In the genomic region with DNA sequence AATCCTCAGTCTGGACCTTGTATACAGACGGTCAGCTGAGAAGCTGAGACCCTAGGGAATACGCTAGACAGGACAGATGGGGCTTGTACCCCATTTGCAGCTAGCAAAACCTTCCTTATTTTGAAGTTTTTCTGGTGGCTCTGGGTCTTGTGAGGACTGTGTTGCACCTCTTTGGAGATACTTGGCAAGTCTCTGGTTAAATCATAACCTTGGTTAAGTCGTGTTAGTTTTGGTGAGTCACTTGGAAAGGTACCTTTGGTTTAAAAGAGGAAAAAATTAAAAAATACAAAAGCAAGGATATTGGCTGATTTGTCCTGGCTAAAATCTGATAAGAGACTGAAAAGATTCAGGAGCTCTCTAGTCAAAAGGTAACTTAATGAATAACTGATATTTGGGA, we compare ENCODE assay signal across 27 cellular contexts.
"Had no signal": no experiment of that assay in that cellular context is flagged by ENCODE, and none has a peak within 500 bp of the region (broad histone marks: within the 10 kb centered on the region; RNA-seq: fewer than 3 reads in every experiment).

No MANE protein-coding gene starts in this region.

- H3K4me3 ChIP-seq: breast epithelium, heart left ventricle, left ventricle myocardium inferior, lung, ovary, psoas muscle, stomach, thyroid gland, upper lobe of right lung had no signal

- H3K27me3 ChIP-seq: breast epithelium, ovary, stomach, thyroid gland, upper lobe of right lung had no signal

- H3K9me3 ChIP-seq: breast epithelium, heart left ventricle, left ventricle myocardium inferior, ovary, psoas muscle, stomach, thyroid gland, upper lobe of right lung had no signal

- H3K4me3 Mint-ChIP-seq: activated CD8-positive, alpha-beta T cell treated with anti-CD3 and anti-CD28 coated beads for 36 hours; activated T-cell treated with anti-CD3 and anti-CD28 coated beads, Interleukin-2, amount 50 U/mL, for 4 hours; activated T-helper 17 cell treated with anti-CD3 and anti-CD28 coated beads, Interleukin-2, amount 50 U/mL, for 72 hours; naive B cell; nephron progenitor cell; stimulated activated naive B cell treated with anti-CD40 and anti-IgM and Interleukin-4, amounts not matched to agents 10 μg/mL and 1 μg/mL and 100 μg/mL, for 72 hours; T-helper 17 cell had no signal

- H3K27ac Mint-ChIP-seq: activated CD8-positive, alpha-beta T cell treated with anti-CD3 and anti-CD28 coated beads for 36 hours; activated T-helper 17 cell treated with anti-CD3 and anti-CD28 coated beads, Interleukin-2, amount 50 U/mL, for 72 hours; nephron progenitor cell; stimulated activated naive B cell treated with anti-CD40 and anti-IgM and Interleukin-4, amounts not matched to agents 10 μg/mL and 1 μg/mL and 100 μg/mL, for 72 hours; T-helper 17 cell had no signal

- H3K36me3 Mint-ChIP-seq: naive B cell; stimulated activated naive B cell treated with anti-CD40 and anti-IgM and Interleukin-4, amounts not matched to agents 10 μg/mL and 1 μg/mL and 100 μg/mL, for 72 hours had no signal

- H3K27ac ChIP-seq: breast epithelium, heart left ventricle, left ventricle myocardium inferior, ovary, psoas muscle, stomach, thyroid gland, upper lobe of right lung had no signal

- H3K4me1 ChIP-seq: breast epithelium, heart left ventricle, left ventricle myocardium inferior, psoas muscle, stomach, upper lobe of right lung had no signal

- H3K9me3 Mint-ChIP-seq: activated CD8-positive, alpha-beta T cell treated with anti-CD3 and anti-CD28 coated beads for 36 hours; activated T-cell treated with anti-CD3 and anti-CD28 coated beads, Interleukin-2, amount 50 U/mL, for 4 hours; activated T-helper 17 cell treated with anti-CD3 and anti-CD28 coated beads, Interleukin-2, amount 50 U/mL, for 72 hours; naive B cell; nephron progenitor cell; stimulated activated naive B cell treated with anti-CD40 and anti-IgM and Interleukin-4, amounts not matched to agents 10 μg/mL and 1 μg/mL and 100 μg/mL, for 72 hours had no signal

- ATAC-seq: activated CD8-positive, alpha-beta T cell treated with anti-CD3 and anti-CD28 coated beads for 36 hours; activated T-cell treated with anti-CD3 and anti-CD28 coated beads, Interleukin-2, amount 50 U/mL, for 4 hours; activated T-helper 17 cell treated with anti-CD3 and anti-CD28 coated beads, Interleukin-2, amount 50 U/mL, for 72 hours; esophagus mucosa; heart left ventricle; psoas muscle; right cardiac atrium; stimulated activated naive B cell treated with anti-CD40 and anti-IgM and Interleukin-4, amounts not matched to agents 10 μg/mL and 1 μg/mL and 100 μg/mL, for 72 hours; T-helper 17 cell; upper lobe of right lung had no signal

- H3K36me3 ChIP-seq: breast epithelium, heart left ventricle, left ventricle myocardium inferior, ovary, stomach, thyroid gland, upper lobe of right lung had no signal

- DNase-seq: activated CD4-positive, alpha-beta T cell treated with anti-CD3 and anti-CD28 coated beads, Interleukin-2, amount 50 U/mL, for 1 hour; activated CD8-positive, alpha-beta T cell treated with anti-CD3 and anti-CD28 coated beads for 36 hours; activated gamma-delta T cell treated with Interleukin-2 at 50 U/mL for 16 hours; activated naive CD4-positive, alpha-beta T cell treated with anti-CD3 and anti-CD28 coated beads, Interleukin-2, amount 50 U/mL, for 16 hours; activated T-cell treated with anti-CD3 and anti-CD28 coated beads, Interleukin-2, amount 50 U/mL, for 4 hours; central memory CD4-positive, alpha-beta T cell; foreskin fibroblast; heart left ventricle; hypothalamus; left ventricle myocardium inferior; naive B cell; nephron progenitor cell; ovary; psoas muscle; right cardiac atrium; stimulated activated CD4-positive, alpha-beta T cell treated with anti-CD3 and anti-CD28 coated beads, Interleukin-15, amount 100 ng/mL, for 24 hours; stimulated activated CD4-positive, alpha-beta T cell treated with anti-CD3 and anti-CD28 coated beads, Interleukin-2, amount 100 ng/mL, for 24 hours; stimulated activated naive B cell treated with anti-CD40 and anti-IgM and Interleukin-4, amounts not matched to agents 10 μg/mL and 1 μg/mL and 100 μg/mL, for 72 hours; stomach; T-helper 17 cell; T1000; thyroid gland; upper lobe of right lung had no signal

- H3K4me1 Mint-ChIP-seq: activated T-helper 17 cell treated with anti-CD3 and anti-CD28 coated beads, Interleukin-2, amount 50 U/mL, for 72 hours; naive B cell; stimulated activated naive B cell treated with anti-CD40 and anti-IgM and Interleukin-4, amounts not matched to agents 10 μg/mL and 1 μg/mL and 100 μg/mL, for 72 hours had no signal
